ENCODE assay signal across 9 cellular contexts in the genomic region with DNA sequence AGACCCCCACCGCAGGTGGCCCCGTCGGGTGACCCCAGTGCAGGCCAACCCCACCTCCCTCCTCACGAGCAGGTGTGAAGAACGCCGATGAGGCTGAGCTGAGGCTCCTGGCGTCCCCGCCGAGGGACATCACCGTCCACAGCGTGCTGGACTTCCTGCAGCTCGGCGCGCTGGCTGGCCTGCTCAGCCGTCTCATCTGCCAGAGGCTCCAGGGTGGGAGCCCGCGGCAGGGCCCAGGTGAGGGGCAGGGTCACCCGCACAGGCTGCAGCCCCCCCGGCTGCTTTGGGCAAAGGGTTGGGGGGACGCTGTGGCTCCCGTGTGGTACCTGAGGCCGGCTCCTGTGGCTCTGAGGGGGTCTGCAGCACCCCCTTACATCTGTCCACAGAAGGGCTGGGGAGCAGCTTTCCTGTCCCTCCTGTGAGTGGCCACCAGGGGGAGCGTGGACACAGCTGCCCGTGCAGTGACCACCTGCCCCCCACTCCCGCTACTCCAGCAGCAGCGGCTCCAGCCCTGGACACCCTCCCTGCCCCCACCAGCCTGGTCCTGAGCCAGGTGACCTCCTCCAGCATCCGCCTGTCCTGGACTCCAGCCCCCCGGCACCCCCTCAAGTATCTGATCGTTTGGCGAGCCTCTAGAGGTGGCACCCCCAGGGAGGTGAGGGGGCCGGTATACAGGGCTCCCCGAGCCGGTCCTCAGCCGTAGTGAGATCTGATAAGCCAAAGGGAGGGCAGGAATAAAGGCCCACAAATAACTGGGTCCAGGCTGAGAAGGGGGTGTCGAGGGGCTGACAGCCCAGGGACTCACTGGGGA. TPM values are rescaled to one million over a fixed set of nuclear protein-coding genes. Genes with fewer than 3 reads are reported as not detected.
A peak's percentile ranks its signal among the peaks of the same experiment; 100 is the strongest.
DNase-seq lines count a peak whose midpoint lies in the region; ATAC-seq and TF ChIP-seq lines count a peak whose summit lies in the region.
"Had no signal": no experiment of that assay in that cellular context is flagged by ENCODE, and none has a peak within 500 bp of the region (broad histone marks: within the 10 kb centered on the region; RNA-seq: fewer than 3 reads in every experiment).

No MANE protein-coding gene starts in this region.

- H3K36me3 ChIP-seq in right atrium auricular region: no peaks in the 10 kb centered on the region

- peak; percentile 89 to 95 for TF ChIP-seq CTCF in right atrium auricular region (IDR thresholded peaks at IDR 0.05)

- no peak overlapping the region for H3K4me3 ChIP-seq in right atrium auricular region
- H3K4me3 ChIP-seq: skin epidermis had no signal

- peak; percentile 40 for DNase-seq in activated CD4-positive, alpha-beta T cell treated with anti-CD3 and anti-CD28 coated beads for 48 hours
- no peak for DNase-seq in activated CD4-positive, alpha-beta T cell treated with anti-CD3 and anti-CD28 coated beads, Interleukin-2, amount 50 U/mL, for 4 hours
- DNase-seq in NCI-H146 (lab: John Stamatoyannopoulos, UW) (peak; percentile 60), right atrium auricular region (ENCODE audit: low spot score) (no peak), NCI-H226 (no peak)
- peak; percentile 52 for DNase-seq in activated naive CD4-positive, alpha-beta T cell treated with anti-CD3 and anti-CD28 coated beads, Interleukin-2, amount 10 ng/mL, durations not matched to agents 7 days and 5 days
- DNase-seq in stimulated activated CD8-positive, alpha-beta memory T cell treated with anti-CD3 and anti-CD28 coated beads, Interleukin-4, amount 100 ng/mL, for 24 hours (ENCODE audit: low read depth): peak; percentile 19

- H3K9me3 Mint-ChIP-seq in activated naive CD4-positive, alpha-beta T cell treated with anti-CD3 and anti-CD28 coated beads, Interleukin-2, amount 10 ng/mL, durations not matched to agents 7 days and 5 days: no peaks in the 10 kb centered on the region

- H3K4me1 Mint-ChIP-seq in activated naive CD4-positive, alpha-beta T cell treated with anti-CD3 and anti-CD28 coated beads, Interleukin-2, amount 10 ng/mL, durations not matched to agents 7 days and 5 days: no peaks in the 10 kb centered on the region

- no peak overlapping the region for H3K4me3 Mint-ChIP-seq in activated naive CD4-positive, alpha-beta T cell treated with anti-CD3 and anti-CD28 coated beads, Interleukin-2, amount 10 ng/mL, durations not matched to agents 7 days and 5 days

- no peaks in the 10 kb centered on the region for H3K27me3 Mint-ChIP-seq in activated naive CD4-positive, alpha-beta T cell treated with anti-CD3 and anti-CD28 coated beads, Interleukin-2, amount 10 ng/mL, durations not matched to agents 7 days and 5 days

- CTCF ChIA-PET in activated naive CD4-positive, alpha-beta T cell treated with anti-CD3 and anti-CD28 coated beads, Interleukin-2, amount 10 ng/mL, durations not matched to agents 7 days and 5 days (lab: Charles Lee): interaction anchor here (1.1 to 3.9 kb wide), 6 partner anchors 9 to 72 kb away, joined by 3 to 34 read pairs (median 5); no protein-coding TSS in a partner anchor

- H3K36me3 Mint-ChIP-seq in activated naive CD4-positive, alpha-beta T cell treated with anti-CD3 and anti-CD28 coated beads, Interleukin-2, amount 10 ng/mL, durations not matched to agents 7 days and 5 days: no peaks in the 10 kb centered on the region

- H3K9me3 ChIP-seq in right atrium auricular region: no peaks in the 10 kb centered on the region

- no peak for ATAC-seq in HG03460 (IDR thresholded peaks at IDR 0.05; ENCODE audit: unreplicated experiment)

- H3K4me1 ChIP-seq in right atrium auricular region: peaks cover 0 to 7% of the 10 kb centered on the region in 2 donors

- no peaks in the 10 kb centered on the region for H3K27me3 ChIP-seq in right atrium auricular region

- H3K27ac Mint-ChIP-seq in activated naive CD4-positive, alpha-beta T cell treated with anti-CD3 and anti-CD28 coated beads, Interleukin-2, amount 10 ng/mL, durations not matched to agents 7 days and 5 days: no peak overlapping the region

- no peak overlapping the region for H3K27ac ChIP-seq in right atrium auricular region
- H3K27ac ChIP-seq: skin epidermis had no signal

RNA-seq across cellular contexts. Expression of a gene that starts 16.5 kb away (rescaled TPM):
- total RNA-seq in right atrium auricular region: not detected

RNA-seq across cellular contexts. Expression of a gene that starts 36.9 kb away (rescaled TPM):
- total RNA-seq in right atrium auricular region: 10 to 100 TPM; 19.1 to 20.7 TPM

RNA-seq across cellular contexts. Expression of a gene that starts 51.7 kb away (rescaled TPM):
- total RNA-seq in right atrium auricular region: not detected

RNA-seq across cellular contexts. Expression of a gene that starts 55.2 kb away (rescaled TPM):
- not detected for total RNA-seq in right atrium auricular region

Comparison
In these comparisons a context has a peak if more than half of its experiments do, and no peak if none do; other contexts are left out.
1. DNase-seq: peak in activated CD4-positive, alpha-beta T cell treated with anti-CD3 and anti-CD28 coated beads for 48 hours (single experiment), NCI-H146 (single experiment), activated naive CD4-positive, alpha-beta T cell treated with anti-CD3 and anti-CD28 coated beads, Interleukin-2, amount 10 ng/mL, durations not matched to agents 7 days and 5 days (single experiment) and stimulated activated CD8-positive, alpha-beta memory T cell treated with anti-CD3 and anti-CD28 coated beads, Interleukin-4, amount 100 ng/mL, for 24 hours (single experiment); none in activated CD4-positive, alpha-beta T cell treated with anti-CD3 and anti-CD28 coated beads, Interleukin-2, amount 50 U/mL, for 4 hours (0 of 2), right atrium auricular region (single experiment) and NCI-H226 (single experiment).